20 cellular contexts compared by ENCODE assay signal in the genomic region with DNA sequence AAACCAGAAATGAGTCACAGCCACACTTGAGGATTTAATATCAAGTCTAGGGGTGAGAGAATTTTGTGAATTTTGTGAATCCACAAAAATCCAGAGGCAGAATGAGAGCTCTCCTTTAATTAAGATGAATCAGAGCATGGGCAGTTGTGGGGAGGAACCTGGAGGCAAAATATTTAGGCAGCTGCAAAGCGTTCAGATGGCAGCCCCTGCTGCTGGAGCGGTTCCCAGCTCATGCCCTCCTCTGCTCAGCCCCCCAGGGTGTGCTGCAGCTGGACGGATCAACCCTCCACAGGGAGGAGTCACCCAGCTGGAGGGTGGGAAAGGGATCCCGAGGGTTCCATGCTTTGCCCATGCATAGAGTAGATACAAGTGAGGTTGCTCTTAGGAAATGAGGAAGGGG. TPM values are rescaled to one million over a fixed set of nuclear protein-coding genes. Genes with fewer than 3 reads are reported as not detected.
DNase-seq lines count a peak whose midpoint lies in the region; ATAC-seq, FAIRE-seq and TF ChIP-seq lines count a peak whose summit lies in the region.
"Had no signal": no experiment of that assay in that cellular context is flagged by ENCODE, and none has a peak within 500 bp of the region (broad histone marks: within the 10 kb centered on the region; RNA-seq: fewer than 3 reads in every experiment).

No MANE protein-coding gene starts in this region.

- no peak overlapping the region for H3K14ac ChIP-seq in mesenchymal stem cell (ENCODE audit: low read length in 2 of 2)

- no peak for TF ChIP-seq CTCF in A673 (conservative IDR thresholded peaks at IDR 0.05; ENCODE audit: low read depth, low read length)
- no peak for TF ChIP-seq CTCF in D721Med (IDR thresholded peaks at IDR 0.05; ENCODE audit: insufficient read depth, missing control alignments)
- no peak for TF ChIP-seq CTCF in CD4-positive, alpha-beta T cell (IDR thresholded peaks at IDR 0.05)

- no peaks in the 10 kb centered on the region for H3K9me3 Mint-ChIP-seq in CD4-positive, alpha-beta T cell

- no peak for ATAC-seq in CD4-positive, alpha-beta T cell (ENCODE audit: poor library complexity)
- ATAC-seq: HCT116, K562, PC-3 had no signal

- POLR2A ChIA-PET in A673 (lab: Charles Lee; ENCODE audit: low non-redundant PET), result no interaction called here
- POLR2A ChIA-PET in CD4-positive, alpha-beta T cell (lab: Charles Lee), result no interaction called here

- H4K91ac ChIP-seq in mesenchymal stem cell (ENCODE audit: low read length), result no peak overlapping the region

- H3K9me3 ChIP-seq in A673 (ENCODE audit: low read depth, low read length, poor library complexity, severe bottlenecking) (no peaks in the 10 kb centered on the region), mesenchymal stem cell (ENCODE audit: control insufficient read depth, low read length) (no peaks in the 10 kb centered on the region)
- no peaks in the 10 kb centered on the region for H3K9me3 ChIP-seq in CD4-positive, alpha-beta T cell (ENCODE audit: control insufficient read depth, low read length)
- H3K9me3 ChIP-seq: BLaER1 had no signal

- intact Hi-C loops in A673 (cut with micrococcal nuclease; ENCODE audit: unreplicated experiment), result no loop called here
- intact Hi-C loops in CD4-positive, alpha-beta T cell (cut with DNase I, micrococcal nuclease), result no loop called here

- no peak for FAIRE-seq in D721Med (lab: Jason Lieb, UNC)
- FAIRE-seq: K562 had no signal

- no peak overlapping the region for H3K4ac ChIP-seq in mesenchymal stem cell (ENCODE audit: low read depth in 1 of 2, low read length in 2 of 2)

- H3K23ac ChIP-seq in mesenchymal stem cell (ENCODE audit: low read length in 2 of 2), result no peak overlapping the region

- peaks cover 22% of the 10 kb centered on the region for H3K27me3 Mint-ChIP-seq in CD4-positive, alpha-beta T cell

- H3K27ac ChIP-seq in A673 (ENCODE audit: low read depth, low read length, poor library complexity, severe bottlenecking) (no peak overlapping the region), mesenchymal stem cell (ENCODE audit: low read length, poor library complexity, severe bottlenecking) (peak overlapping the region; percentile 69)
- no peak overlapping the region for H3K27ac ChIP-seq in CD4-positive, alpha-beta T cell (ENCODE audit: low read depth, low read length)
- H3K27ac ChIP-seq: BLaER1, HL-60 had no signal

- no peak overlapping the region for H2BK120ac ChIP-seq in mesenchymal stem cell (ENCODE audit: low read depth, low read length)

- H3K4me1 ChIP-seq in A673 (ENCODE audit: insufficient read depth, low read length, poor library complexity, severe bottlenecking), result no peaks in the 10 kb centered on the region
- peaks cover 17% of the 10 kb centered on the region for H3K4me1 ChIP-seq in mesenchymal stem cell (ENCODE audit: control insufficient read depth, insufficient read depth, low read depth, low read length)

- no peak overlapping the region for H3K4me3 ChIP-seq in A673 (ENCODE audit: low read depth, low read length, poor library complexity, severe bottlenecking)
- H3K4me3 ChIP-seq in mesenchymal stem cell (ENCODE audit: insufficient read depth in 1 of 2, low read depth in 1 of 2, low read length in 2 of 2), result no peak overlapping the region
- H3K4me3 ChIP-seq: BLaER1, K562 had no signal

- H2AK5ac ChIP-seq in mesenchymal stem cell (ENCODE audit: low read length, severe bottlenecking), result no peak overlapping the region

- WGBS in mesenchymal stem cell, result 33% methylated on average over 2 of the region's 4 CpGs

- no peaks in the 10 kb centered on the region for H3K79me1 ChIP-seq in mesenchymal stem cell (replicated peaks; ENCODE audit: low read length, poor library complexity, severe bottlenecking)

- H2AFZ ChIP-seq in mesenchymal stem cell (ENCODE audit: low read depth, low read length), result no peak overlapping the region

- no peaks in the 10 kb centered on the region for H3K36me3 Mint-ChIP-seq in CD4-positive, alpha-beta T cell (ENCODE audit: low read depth)

- no peak overlapping the region for H2BK12ac ChIP-seq in mesenchymal stem cell (ENCODE audit: low read length in 2 of 2)

- H3K27me3 ChIP-seq in A673 (replicated peaks; ENCODE audit: insufficient read depth, low read depth, low read length, poor library complexity) (peaks cover 14% of the 10 kb centered on the region), mesenchymal stem cell (ENCODE audit: control insufficient read depth in 1 of 2, insufficient read depth in 1 of 2, low read length in 2 of 2) (peaks cover 0 to 23% of the 10 kb centered on the region in 2 experiments)
- H3K27me3 ChIP-seq in CD4-positive, alpha-beta T cell (ENCODE audit: control insufficient read depth, insufficient read depth, low read length), result no peaks in the 10 kb centered on the region
- H3K27me3 ChIP-seq: BLaER1 had no signal

- H3K36me3 ChIP-seq in A673 (ENCODE audit: insufficient read depth, low read length, poor library complexity, severe bottlenecking) (no peaks in the 10 kb centered on the region), mesenchymal stem cell (ENCODE audit: control insufficient read depth in 1 of 2, insufficient read depth in 2 of 2, low read depth in 1 of 2, low read length in 2 of 2) (no peaks in the 10 kb centered on the region)
- H3K36me3 ChIP-seq: BLaER1 had no signal

- no peak overlapping the region for H3K4me3 Mint-ChIP-seq in CD4-positive, alpha-beta T cell

- no peak overlapping the region for H3K27ac Mint-ChIP-seq in CD4-positive, alpha-beta T cell

- DNase-seq in A673 (ENCODE audit: low spot score) (peak; percentile 13), AG20443 (ENCODE audit: low spot score) (peak; percentile 52), NCI-H1105 treated with DMSO at 0.1 percent for 48 hours (lab: John Stamatoyannopoulos, UW) (peak; percentile 66), mesenchymal stem cell (no peak), D721Med (ENCODE audit: insufficient read length, low spot score) (no peak), islet precursor cell (no peak)
- DNase-seq in CD4-positive, alpha-beta T cell, result no peak
- DNase-seq: ACHN, DMS79, GDM1, NCI-H1048, NCI-H1930, NCI-H2227 treated with DMSO at 0.1 percent for 48 hours, NCI-H524 treated with DMSO at 0.1 percent for 48 hours, PC-3, T-helper 1 cell had no signal

- no TSS peak for BruUV-seq in A673 (replicated peaks; lab: Mats Ljungman, UMichigan)

- H3K9ac ChIP-seq in mesenchymal stem cell (ENCODE audit: low read length), result no peak overlapping the region
- H3K9ac ChIP-seq: BLaER1 had no signal

- no peak overlapping the region for H3K18ac ChIP-seq in mesenchymal stem cell (ENCODE audit: low read depth in 1 of 2, low read length in 2 of 2)

- no peak overlapping the region for H3K4me2 ChIP-seq in mesenchymal stem cell (ENCODE audit: low read length, poor library complexity, severe bottlenecking)
- H3K4me2 ChIP-seq: BLaER1 had no signal

- no peak overlapping the region for H2BK15ac ChIP-seq in mesenchymal stem cell (ENCODE audit: low read depth, poor library complexity, severe bottlenecking)

- H4K8ac ChIP-seq in mesenchymal stem cell (ENCODE audit: low read length), result no peak overlapping the region

- CTCF ChIA-PET in A673 (lab: Charles Lee), result no interaction called here
- CTCF ChIA-PET in CD4-positive, alpha-beta T cell (lab: Charles Lee), result no interaction called here

- H2BK5ac ChIP-seq in mesenchymal stem cell (ENCODE audit: low read depth, low read length, poor library complexity, severe bottlenecking), result peak overlapping the region; percentile 84

- no peaks in the 10 kb centered on the region for H3K4me1 Mint-ChIP-seq in CD4-positive, alpha-beta T cell (ENCODE audit: low read depth)

RNA-seq across cellular contexts. Expression of a gene that starts 43.4 kb away (rescaled TPM):
- total RNA-seq in A673 (2021), result 0.09 TPM in 1 of 2 replicates, not detected in the other
- not detected for polyA plus RNA-seq in mesenchymal stem cell (2013, experiment 1 of 2)
- polyA plus RNA-seq in mesenchymal stem cell (2013, experiment 2 of 2), result not detected
- not detected for total RNA-seq in CD4-positive, alpha-beta T cell
- total RNA-seq: PC-3 had no signal

Comparison
In these comparisons a context has a peak if more than half of its experiments do, and no peak if none do; other contexts are left out.
1. DNase-seq: peak in A673 (single experiment), AG20443 (single experiment) and NCI-H1105 treated with DMSO at 0.1 percent for 48 hours (single experiment); none in mesenchymal stem cell (single experiment), D721Med (single experiment), CD4-positive, alpha-beta T cell (0 of 10) and islet precursor cell (single experiment).